8 cellular contexts compared by ENCODE assay signal in the genomic region with DNA sequence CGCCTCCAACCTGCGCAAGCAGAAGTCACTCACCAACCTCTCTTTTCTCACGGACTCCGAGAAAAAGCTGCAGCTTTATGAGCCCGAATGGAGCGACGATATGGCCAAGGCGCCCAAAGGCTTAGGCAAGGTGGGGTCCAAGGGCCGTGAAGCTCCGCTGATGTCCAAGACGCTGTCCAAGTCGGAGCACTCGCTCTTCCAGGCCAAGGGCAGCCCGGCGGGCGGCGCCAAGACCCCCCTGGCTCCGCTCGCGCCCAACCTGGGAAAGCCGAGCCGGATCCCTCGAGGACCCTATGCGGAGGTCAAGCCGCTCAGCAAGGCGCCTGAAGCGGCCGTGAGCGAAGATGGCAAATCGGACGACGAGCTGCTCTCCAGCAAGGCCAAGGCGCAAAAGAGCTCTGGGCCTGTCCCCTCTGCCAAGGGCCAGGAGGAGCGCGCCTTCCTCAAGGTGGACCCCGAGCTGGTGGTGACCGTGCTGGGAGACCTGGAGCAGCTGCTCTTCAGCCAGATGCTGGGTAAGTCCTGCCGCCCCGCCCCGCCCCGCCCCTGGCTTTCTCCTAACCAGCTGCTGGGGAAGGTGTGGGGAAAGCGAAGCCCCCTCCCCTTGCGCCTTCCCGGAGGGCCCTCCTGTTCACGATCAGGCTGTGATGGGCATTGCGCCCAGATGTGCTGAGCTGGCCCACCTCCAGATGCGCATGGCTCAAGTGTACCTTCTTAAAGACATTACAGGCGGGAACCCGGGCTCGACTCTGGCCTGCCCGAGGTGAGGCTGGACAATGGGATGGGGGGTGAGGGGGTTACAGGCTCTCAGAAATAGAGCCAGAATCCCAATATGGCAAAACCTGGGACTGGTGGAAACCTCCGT.
A peak's percentile ranks its signal among the peaks of the same experiment; 100 is the strongest.
DNase-seq lines count a peak whose midpoint lies in the region; ATAC-seq, FAIRE-seq and TF ChIP-seq lines count a peak whose summit lies in the region.

No MANE protein-coding gene starts in this region.

- DNase-seq in right lobe of liver (no peak), HepG2 (ENCODE audit: low spot score) (no peak), mammary epithelial cell (no peak), lower lobe of right lung (no peak), inferior parietal cortex (ENCODE audit: extremely low spot score) (no peak)

- no peak for FAIRE-seq in HepG2 (lab: Jason Lieb, UNC)

- no peak overlapping the region for H3K27ac ChIP-seq in right lobe of liver
- no peak overlapping the region for H3K27ac ChIP-seq in HepG2 (ENCODE audit: extremely low read length, insufficient read depth, low read length)
- no peak overlapping the region for H3K27ac ChIP-seq in mammary epithelial cell (ENCODE audit: insufficient read depth, low read depth, low read length)
- H3K27ac ChIP-seq in lower lobe of right lung: no peak overlapping the region

- TF ChIP-seq EP300 in HepG2 (IDR thresholded peaks at IDR 0.05; ENCODE audit: low read depth in 2 of 2, low read length in 2 of 2) (no peak), HepG2 (CRISPR knock-in tag; IDR thresholded peaks at IDR 0.05; ENCODE audit: borderline replicate concordance) (no peak)

- in situ Hi-C loops in HepG2 (cut with HindIII; ENCODE audit: extremely low pct_ligation_motif_present, low pct_unique_long_range_greater_than_20kb): no loop called here
- in situ Hi-C loops in mammary epithelial cell (cut with MboI; ENCODE audit: low sequenced_read_pairs in 2 of 2): no loop called here

- 0 out of 2 replicates have a peak, but pooled peaks cover 2% of the 10 kb centered on the region for H4K20me1 ChIP-seq in HepG2 (ENCODE audit: insufficient read depth, low read length)
- H4K20me1 ChIP-seq in mammary epithelial cell (ENCODE audit: insufficient read depth, low read length): no peaks in the 10 kb centered on the region

- TF ChIP-seq RAD21 in HepG2 (CRISPR knock-in tag; IDR thresholded peaks at IDR 0.05): no peak

- no peaks in the 10 kb centered on the region for H3K9me3 ChIP-seq in right lobe of liver
- H3K9me3 ChIP-seq in HepG2 (ENCODE audit: low read length): no peaks in the 10 kb centered on the region
- H3K9me3 ChIP-seq in mammary epithelial cell (replicated peaks; ENCODE audit: insufficient read depth, low read length): no peaks in the 10 kb centered on the region
- H3K9me3 ChIP-seq in lower lobe of right lung: no peaks in the 10 kb centered on the region

- no peak for TF ChIP-seq CTCF in right lobe of liver (IDR thresholded peaks at IDR 0.05)
- TF ChIP-seq CTCF in HepG2 (CRISPR knock-in tag; IDR thresholded peaks at IDR 0.05): no peak
- TF ChIP-seq CTCF in mammary epithelial cell (conservative IDR thresholded peaks at IDR 0.05 in 1 of 2, IDR thresholded peaks at IDR 0.05 in 1 of 2; ENCODE audit: extremely low read depth in 1 of 2, insufficient read depth in 1 of 2, low read depth in 1 of 2, low read length in 2 of 2): no peak
- TF ChIP-seq CTCF in lower lobe of right lung (IDR thresholded peaks at IDR 0.05): no peak

- H3K4me1 ChIP-seq in right lobe of liver: peaks cover 0 to 13% (median 0%) of the 10 kb centered on the region in 4 donors
- no peaks in the 10 kb centered on the region for H3K4me1 ChIP-seq in HepG2 (ENCODE audit: insufficient read depth, low read length)
- peaks cover 38% of the 10 kb centered on the region for H3K4me1 ChIP-seq in mammary epithelial cell (ENCODE audit: insufficient read depth, low read length)
- peaks cover 25% of the 10 kb centered on the region for H3K4me1 ChIP-seq in lower lobe of right lung

- peak in 1 of 4 donors; percentile 3 for ATAC-seq in right lobe of liver
- no peak for ATAC-seq in HepG2
- ATAC-seq in lower lobe of right lung: peak in 1 of 2 donors; percentile 11
- ATAC-seq in HG02840 (IDR thresholded peaks at IDR 0.05; ENCODE audit: low FRiP score, unreplicated experiment): no peak
- no peak for ATAC-seq in GM18867 (IDR thresholded peaks at IDR 0.05; ENCODE audit: unreplicated experiment)
- ATAC-seq in HG02588 (IDR thresholded peaks at IDR 0.05; ENCODE audit: unreplicated experiment): no peak

- 13% methylated on average over 3 of the region's 52 CpGs for WGBS in right lobe of liver (ENCODE audit: insufficient coverage, low coverage, low lambda C conversion rate, missing lambda C conversion rate)
- 34% methylated on average over 21 of the region's 52 CpGs for WGBS in HepG2 (ENCODE audit: low lambda C conversion rate)
- 7% methylated on average over 37 of the region's 52 CpGs for WGBS in mammary epithelial cell (ENCODE audit: low coverage, missing lambda C conversion rate)

- no peaks in the 10 kb centered on the region for H3K79me2 ChIP-seq in HepG2 (ENCODE audit: insufficient read depth, low read length)
- peaks cover 4% of the 10 kb centered on the region for H3K79me2 ChIP-seq in mammary epithelial cell (ENCODE audit: insufficient read depth, low read length)

- intact Hi-C loops in right lobe of liver (cut with DNase I): no loop called here
- intact Hi-C loops in HepG2 (cut with micrococcal nuclease; ENCODE audit: unreplicated experiment): no loop called here
- intact Hi-C loops in mammary epithelial cell (cut with micrococcal nuclease): no loop called here
- intact Hi-C loops in lower lobe of right lung (cut with DNase I): no loop called here

- H3K36me3 ChIP-seq in right lobe of liver: no peaks in the 10 kb centered on the region
- H3K36me3 ChIP-seq in HepG2 (replicated peaks in 1 of 2; ENCODE audit: control insufficient read depth in 1 of 2, insufficient read depth in 2 of 2, low read length in 2 of 2): no peaks in the 10 kb centered on the region
- H3K36me3 ChIP-seq in mammary epithelial cell (ENCODE audit: insufficient read depth, low read length): no peaks in the 10 kb centered on the region
- H3K36me3 ChIP-seq in lower lobe of right lung: no peaks in the 10 kb centered on the region

- BruUV-seq in HepG2 (replicated peaks; lab: Mats Ljungman, UMichigan): no TSS peak
- no TSS peak for BruUV-seq in mammary epithelial cell (replicated peaks; lab: Mats Ljungman, UMichigan)

- H3K9ac ChIP-seq in HepG2 (ENCODE audit: insufficient read depth, low read depth, low read length) (no peak overlapping the region), mammary epithelial cell (ENCODE audit: insufficient read depth, low read length) (no peak overlapping the region)

- POLR2A ChIA-PET in HepG2 (lab: Yijun Ruan, JAX): no interaction called here

- H3K27me3 ChIP-seq in right lobe of liver: peaks cover 0 to 19% of the 10 kb centered on the region in 2 donors
- H3K27me3 ChIP-seq in HepG2 (ENCODE audit: control insufficient read depth in 1 of 2, insufficient read depth in 2 of 2, low read length in 2 of 2): peaks cover 9 to 57% of the 10 kb centered on the region in 2 experiments; a peak in 4 of 5 replicates
- no peaks in the 10 kb centered on the region for H3K27me3 ChIP-seq in mammary epithelial cell (ENCODE audit: insufficient read depth, low read length)
- peaks cover 16% of the 10 kb centered on the region for H3K27me3 ChIP-seq in lower lobe of right lung (ENCODE audit: low read depth)

- no peak overlapping the region for H3K4me2 ChIP-seq in HepG2 (ENCODE audit: low read depth, low read length)
- H3K4me2 ChIP-seq in mammary epithelial cell (ENCODE audit: insufficient read depth, low read depth, low read length): peak overlapping the region; percentile 99

- TF ChIP-seq POLR2A in right lobe of liver (IDR thresholded peaks at IDR 0.05) (no peak), HepG2 (IDR thresholded peaks at IDR 0.05; ENCODE audit: insufficient read depth in 1 of 2, low read depth in 2 of 2, low read length in 2 of 2) (no peak)

- H3K4me3 ChIP-seq in right lobe of liver (peak overlapping the region; percentile 27 to 32 (median 31)), HepG2 (replicated peaks in 1 of 3; ENCODE audit: insufficient read depth in 1 of 3, low read depth in 2 of 3, low read length in 3 of 3) (no peak overlapping the region), mammary epithelial cell (replicated peaks in 1 of 3; ENCODE audit: insufficient read depth in 1 of 3, low read depth in 2 of 3, low read length in 3 of 3) (peak overlapping the region; percentile 54 to 65 (median 65)), lower lobe of right lung (peak overlapping the region; percentile 60)

- CTCF ChIA-PET in HepG2 (lab: Yijun Ruan, JAX; ENCODE audit: low intra/inter-chr PET ratio, low total read pairs) (no interaction called here), mammary epithelial cell (lab: Charles Lee; ENCODE audit: low non-redundant PET) (no interaction called here)

- H2AFZ ChIP-seq in HepG2 (ENCODE audit: low read length): no peak overlapping the region
- H2AFZ ChIP-seq in mammary epithelial cell (ENCODE audit: low read depth, low read length): peak overlapping the region; percentile 92

- dilution Hi-C loops in mammary epithelial cell (cut with HindIII; ENCODE audit: low sequenced_read_pairs): no loop called here

TF ChIP-seq in HepG2, 621 proteins besides CTCF, POLR2A, EP300 and RAD21 (continues in another document):
- TF ChIP-seq ZMYM3 (CRISPR knock-in tag; IDR thresholded peaks at IDR 0.05) (no peak), ZNF724P (CRISPR knock-in tag; IDR thresholded peaks at IDR 0.05; ENCODE audit: borderline replicate concordance) (no peak), ZNF549 (CRISPR knock-in tag; IDR thresholded peaks at IDR 0.05) (no peak), ZMYM4 (CRISPR knock-in tag; IDR thresholded peaks at IDR 0.05) (no peak)

Comparison
In these comparisons a context has a peak if more than half of its experiments do, and no peak if none do; other contexts are left out.
1. H3K4me3 ChIP-seq: peak in right lobe of liver (3 of 3), mammary epithelial cell (3 of 3) and lower lobe of right lung (single experiment); none in HepG2 (0 of 3).